21 cellular contexts compared by ENCODE assay signal in genomic region chr2:18356676-18357075, GRCh38.
DNase-seq lines count a peak whose midpoint lies in the region; ATAC-seq, FAIRE-seq and TF ChIP-seq lines count a peak whose summit lies in the region.
"Had no signal": no experiment of that assay in that cellular context is flagged by ENCODE, and none has a peak within 500 bp of the region (broad histone marks: within the 10 kb centered on the region; RNA-seq: fewer than 3 reads in every experiment).

No MANE protein-coding gene starts in this region.

- H3K36me3 ChIP-seq in ACC112 (ENCODE audit: insufficient read depth, low read length) (no peaks in the 10 kb centered on the region), HEK293 (ENCODE audit: control insufficient read depth in 2 of 2, insufficient read depth in 1 of 2, low read length in 2 of 2) (no peaks in the 10 kb centered on the region), astrocyte (ENCODE audit: insufficient read depth, low read length) (no peaks in the 10 kb centered on the region), hepatocyte (replicated peaks; ENCODE audit: insufficient read depth, low read depth) (no peaks in the 10 kb centered on the region), Karpas-422 (ENCODE audit: insufficient read depth, low read length) (no peaks in the 10 kb centered on the region)
- H3K36me3 ChIP-seq: left ventricle myocardium inferior, vagina had no signal

- peak; percentile 63 for DNase-seq in astrocyte (ENCODE audit: low read depth)
- peak; percentile 56 for DNase-seq in hepatocyte (ENCODE audit: low spot score)
- no peak for DNase-seq in effector memory CD8-positive, alpha-beta T cell
- DNase-seq in activated T-cell treated with anti-CD3 and anti-CD28 coated beads, Interleukin-2, amount 50 U/mL, for 24 hours = no peak
- DNase-seq in Karpas-422 = no peak
- no peak for DNase-seq in NCI-H69 (lab: John Stamatoyannopoulos, UW)
- DNase-seq: activated CD8-positive, alpha-beta T cell treated with anti-CD3 and anti-CD28 coated beads, Interleukin-2, amount 10 ng/mL, durations not matched to agents 7 days and 5 days; cerebellar nuclear complex; foreskin melanocyte; GDM1; KBM-7; left ventricle myocardium inferior; NCI-H1092 treated with DMSO at 0.1 percent for 48 hours; NCI-H2107; NCI-H82; T-cell had no signal

- peak; percentile 37 for FAIRE-seq in astrocyte (lab: Jason Lieb, UNC)

- no peak overlapping the region for H3K27ac Mint-ChIP-seq in astrocyte (ENCODE audit: unreplicated experiment)
- no peak overlapping the region for H3K27ac Mint-ChIP-seq in effector memory CD8-positive, alpha-beta T cell
- H3K27ac Mint-ChIP-seq in activated T-cell treated with anti-CD3 and anti-CD28 coated beads, Interleukin-2, amount 50 U/mL, for 24 hours = no peak overlapping the region
- H3K27ac Mint-ChIP-seq: activated CD8-positive, alpha-beta T cell treated with anti-CD3 and anti-CD28 coated beads, Interleukin-2, amount 10 ng/mL, durations not matched to agents 7 days and 5 days; activated T-helper 2 cell treated with anti-CD3 and anti-CD28 coated beads, Interferon-gamma antibody, Interleukin-2, Interleukin-4, amounts not matched to agents 10 μg/mL and 5 μg/mL and 100 μg/mL, durations not matched to agents 14 hours and 24 hours and 36 hours; T-cell had no signal

- no peaks in the 10 kb centered on the region for H4K20me1 ChIP-seq in astrocyte (ENCODE audit: insufficient read depth, low read length)
- H4K20me1 ChIP-seq in hepatocyte (ENCODE audit: insufficient read depth, poor library complexity, severe bottlenecking) = no peaks in the 10 kb centered on the region
- H4K20me1 ChIP-seq in Karpas-422 (ENCODE audit: insufficient read depth, low read depth, low read length) = no peaks in the 10 kb centered on the region

- POLR2A ChIA-PET in HEK293 (lab: Yijun Ruan, JAX) = no interaction called here

- H3K4me3 ChIP-seq in ACC112 (ENCODE audit: low read depth, low read length) (no peak overlapping the region), HEK293 (ENCODE audit: low read depth, low read length) (no peak overlapping the region), astrocyte (ENCODE audit: insufficient read depth, low read depth, low read length) (no peak overlapping the region), hepatocyte (no peak overlapping the region), Karpas-422 (ENCODE audit: low read length) (no peak overlapping the region)
- H3K4me3 ChIP-seq: left ventricle myocardium inferior, vagina had no signal

- H3K4me3 Mint-ChIP-seq in astrocyte (ENCODE audit: unreplicated experiment) = no peak overlapping the region
- H3K4me3 Mint-ChIP-seq in effector memory CD8-positive, alpha-beta T cell = no peak overlapping the region
- no peak overlapping the region for H3K4me3 Mint-ChIP-seq in activated T-cell treated with anti-CD3 and anti-CD28 coated beads, Interleukin-2, amount 50 U/mL, for 24 hours
- H3K4me3 Mint-ChIP-seq: activated CD8-positive, alpha-beta T cell treated with anti-CD3 and anti-CD28 coated beads, Interleukin-2, amount 10 ng/mL, durations not matched to agents 7 days and 5 days; T-cell had no signal

- H3K9me3 ChIP-seq in HEK293 (ENCODE audit: control insufficient read depth, insufficient read depth, low read depth, low read length) (no peaks in the 10 kb centered on the region), astrocyte (ENCODE audit: insufficient read depth, low read depth, low read length) (no peaks in the 10 kb centered on the region), hepatocyte (ENCODE audit: low read depth) (no peaks in the 10 kb centered on the region), Karpas-422 (ENCODE audit: low read length) (no peaks in the 10 kb centered on the region)
- H3K9me3 ChIP-seq: left ventricle myocardium inferior, vagina had no signal

- H3K27me3 Mint-ChIP-seq in astrocyte (ENCODE audit: low read depth, unreplicated experiment) = no peaks in the 10 kb centered on the region
- peaks cover 4% of the 10 kb centered on the region in 2 donors for H3K27me3 Mint-ChIP-seq in effector memory CD8-positive, alpha-beta T cell
- H3K27me3 Mint-ChIP-seq in activated T-cell treated with anti-CD3 and anti-CD28 coated beads, Interleukin-2, amount 50 U/mL, for 24 hours = peaks cover 2% of the 10 kb centered on the region

- CTCF ChIA-PET in HEK293 (lab: Yijun Ruan, JAX) = no interaction called here

- no peak overlapping the region for H3K9ac ChIP-seq in astrocyte (ENCODE audit: low read length)
- no peak overlapping the region for H3K9ac ChIP-seq in Karpas-422 (ENCODE audit: low read length)

- H3K27me3 ChIP-seq in ACC112 (ENCODE audit: insufficient read depth, low read length) (no peaks in the 10 kb centered on the region), astrocyte (ENCODE audit: insufficient read depth, low read length) (no peaks in the 10 kb centered on the region), hepatocyte (no peaks in the 10 kb centered on the region), Karpas-422 (ENCODE audit: low read length) (0 out of 2 replicates have a peak, but pooled peaks cover 3% of the 10 kb centered on the region)
- H3K27me3 ChIP-seq: vagina had no signal

- H3K9me2 ChIP-seq in hepatocyte (replicated peaks; ENCODE audit: insufficient read depth) = no peaks in the 10 kb centered on the region
- H3K9me2 ChIP-seq in Karpas-422 (replicated peaks; ENCODE audit: insufficient read depth, low read length) = no peaks in the 10 kb centered on the region

- no peak for TF ChIP-seq CTCF in HEK293 (tag by site-specific recombination; IDR thresholded peaks at IDR 0.05)
- no peak for TF ChIP-seq CTCF in astrocyte (IDR thresholded peaks at IDR 0.05; ENCODE audit: insufficient read depth, low read depth, low read length)
- TF ChIP-seq CTCF in hepatocyte (IDR thresholded peaks at IDR 0.05; ENCODE audit: poor library complexity) = no peak

- H3K4me2 ChIP-seq in astrocyte (ENCODE audit: low read length) = peak overlapping the region; percentile 54
- no peak overlapping the region for H3K4me2 ChIP-seq in hepatocyte
- H3K4me2 ChIP-seq in Karpas-422 (ENCODE audit: low read depth, low read length, poor library complexity, severe bottlenecking) = no peak overlapping the region

- peaks cover 23% of the 10 kb centered on the region for H3K4me1 ChIP-seq in ACC112 (ENCODE audit: control insufficient read depth, insufficient read depth, low read length, unreplicated experiment)
- H3K4me1 ChIP-seq in HEK293 (ENCODE audit: control insufficient read depth, insufficient read depth, low read length) = peaks cover 3% of the 10 kb centered on the region; the same call in 1 of the 2 replicates
- peaks cover 3% of the 10 kb centered on the region for H3K4me1 ChIP-seq in astrocyte (ENCODE audit: insufficient read depth, low read length)
- H3K4me1 ChIP-seq in hepatocyte (ENCODE audit: insufficient read depth) = no peaks in the 10 kb centered on the region
- H3K4me1 ChIP-seq in Karpas-422 (ENCODE audit: low read length) = no peaks in the 10 kb centered on the region
- H3K4me1 ChIP-seq: left ventricle myocardium inferior, vagina had no signal

- H3K27ac ChIP-seq in ACC112 (ENCODE audit: low read depth, low read length) (no peak overlapping the region), HEK293 (ENCODE audit: extremely low read depth, low read depth, low read length) (no peak overlapping the region), astrocyte (ENCODE audit: low read depth, low read length) (no peak overlapping the region), hepatocyte (peak overlapping the region; percentile 24), Karpas-422 (ENCODE audit: low read length) (no peak overlapping the region)
- H3K27ac ChIP-seq: HL-60, left ventricle myocardium inferior, vagina had no signal

- peaks cover 15% of the 10 kb centered on the region for H3K4me1 Mint-ChIP-seq in astrocyte (ENCODE audit: low read depth, unreplicated experiment)
- no peaks in the 10 kb centered on the region for H3K4me1 Mint-ChIP-seq in effector memory CD8-positive, alpha-beta T cell (ENCODE audit: low read depth in 2 of 2)
- no peaks in the 10 kb centered on the region for H3K4me1 Mint-ChIP-seq in activated T-cell treated with anti-CD3 and anti-CD28 coated beads, Interleukin-2, amount 50 U/mL, for 24 hours (ENCODE audit: low read depth)
- H3K4me1 Mint-ChIP-seq: T-cell had no signal

- H2AFZ ChIP-seq in ACC112 (ENCODE audit: low read length, unreplicated experiment) = peak overlapping the region; percentile 12
- H2AFZ ChIP-seq in astrocyte (ENCODE audit: low read depth, low read length) = peak overlapping the region; percentile 28
- no peak overlapping the region for H2AFZ ChIP-seq in hepatocyte
- H2AFZ ChIP-seq in Karpas-422 (ENCODE audit: low read length) = no peak overlapping the region

- H3K79me2 ChIP-seq in ACC112 (ENCODE audit: control insufficient read depth, insufficient read depth, low read length, unreplicated experiment) = no peaks in the 10 kb centered on the region
- no peaks in the 10 kb centered on the region for H3K79me2 ChIP-seq in astrocyte (ENCODE audit: insufficient read depth, low read length)
- no peaks in the 10 kb centered on the region for H3K79me2 ChIP-seq in hepatocyte
- H3K79me2 ChIP-seq in Karpas-422 (ENCODE audit: low read length) = no peaks in the 10 kb centered on the region

- ATAC-seq in effector memory CD8-positive, alpha-beta T cell (replicated peaks) = no peak
- ATAC-seq: activated CD8-positive, alpha-beta T cell treated with anti-CD3 and anti-CD28 coated beads, Interleukin-2, amount 10 ng/mL, durations not matched to agents 7 days and 5 days; T-cell had no signal

- H3K36me3 Mint-ChIP-seq in astrocyte (ENCODE audit: low read depth, unreplicated experiment) = no peaks in the 10 kb centered on the region
- H3K36me3 Mint-ChIP-seq in effector memory CD8-positive, alpha-beta T cell (ENCODE audit: insufficient read depth) = peaks cover 2% of the 10 kb centered on the region
- H3K36me3 Mint-ChIP-seq in activated T-cell treated with anti-CD3 and anti-CD28 coated beads, Interleukin-2, amount 50 U/mL, for 24 hours (ENCODE audit: low read depth) = no peaks in the 10 kb centered on the region
- H3K36me3 Mint-ChIP-seq: T-cell had no signal

- WGBS in hepatocyte (ENCODE audit: low lambda C conversion rate, missing lambda C conversion rate) = 41% methylated on average over 2 of the region's 2 CpGs

- no peaks in the 10 kb centered on the region for H3K9me3 Mint-ChIP-seq in astrocyte (ENCODE audit: unreplicated experiment)
- H3K9me3 Mint-ChIP-seq in effector memory CD8-positive, alpha-beta T cell = no peaks in the 10 kb centered on the region
- H3K9me3 Mint-ChIP-seq in activated T-cell treated with anti-CD3 and anti-CD28 coated beads, Interleukin-2, amount 50 U/mL, for 24 hours = no peaks in the 10 kb centered on the region
- H3K9me3 Mint-ChIP-seq: activated T-helper 2 cell treated with anti-CD3 and anti-CD28 coated beads, Interferon-gamma antibody, Interleukin-2, Interleukin-4, amounts not matched to agents 10 μg/mL and 5 μg/mL and 100 μg/mL, durations not matched to agents 14 hours and 24 hours and 36 hours; T-cell had no signal

TF ChIP-seq in HEK293, 187 proteins besides CTCF, POLR2A, EP300 and RAD21:
- no peak for TF ChIP-seq ZNF701 (tag by site-specific recombination; IDR thresholded peaks at IDR 0.05)
- peak; percentile 53; the same call in 1 of the 2 replicates for TF ChIP-seq PRDM1 (tag by site-specific recombination; IDR thresholded peaks at IDR 0.05)

Comparison
In these comparisons a context has a peak if more than half of its experiments do, and no peak if none do; other contexts are left out.
1. H2AFZ ChIP-seq: peak in ACC112 (single experiment) and astrocyte (single experiment); none in hepatocyte (single experiment) and Karpas-422 (single experiment).
2. DNase-seq: peak in astrocyte (single experiment) and hepatocyte (single experiment); none in effector memory CD8-positive, alpha-beta T cell (0 of 3), activated T-cell treated with anti-CD3 and anti-CD28 coated beads, Interleukin-2, amount 50 U/mL, for 24 hours (single experiment), Karpas-422 (single experiment) and NCI-H69 (single experiment).